Comparison of ENCODE assay signal across 9 cellular contexts in the genomic region with DNA sequence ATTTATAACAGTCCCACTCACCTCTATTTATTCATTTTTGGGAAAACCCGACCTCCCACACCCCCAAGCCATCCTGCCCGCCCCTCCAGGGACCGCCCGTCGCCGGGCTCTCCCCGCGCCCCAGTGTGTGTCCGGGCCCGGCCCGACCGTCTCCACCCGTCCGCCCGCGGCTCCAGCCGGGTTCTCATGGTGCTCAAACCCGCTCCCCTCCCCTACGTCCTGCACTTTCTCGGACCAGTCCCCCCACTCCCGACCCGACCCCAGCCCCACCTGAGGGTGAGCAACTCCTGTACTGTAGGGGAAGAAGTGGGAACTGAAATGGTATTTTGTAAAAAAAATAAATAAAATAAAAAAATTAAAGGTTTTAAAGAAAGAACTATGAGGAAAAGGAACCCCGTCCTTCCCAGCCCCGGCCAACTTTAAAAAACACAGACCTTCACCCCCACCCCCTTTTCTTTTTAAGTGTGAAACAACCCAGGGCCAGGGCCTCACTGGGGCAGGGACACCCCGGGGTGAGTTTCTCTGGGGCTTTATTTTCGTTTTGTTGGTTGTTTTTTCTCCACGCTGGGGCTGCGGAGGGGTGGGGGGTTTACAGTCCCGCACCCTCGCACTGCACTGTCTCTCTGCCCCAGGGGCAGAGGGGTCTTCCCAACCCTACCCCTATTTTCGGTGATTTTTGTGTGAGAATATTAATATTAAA. TPM values are rescaled to one million over a fixed set of nuclear protein-coding genes. Genes with fewer than 3 reads are reported as not detected.
DNase-seq lines count a peak whose midpoint lies in the region; ATAC-seq, FAIRE-seq and TF ChIP-seq lines count a peak whose summit lies in the region.
"Had no signal": no experiment of that assay in that cellular context is flagged by ENCODE, and none has a peak within 500 bp of the region (broad histone marks: within the 10 kb centered on the region; RNA-seq: fewer than 3 reads in every experiment).

No MANE protein-coding gene starts in this region.

- H3K4me1 Mint-ChIP-seq in astrocyte (ENCODE audit: low read depth, unreplicated experiment) (peaks cover 18% of the 10 kb centered on the region), mesothelial cell of epicardium (peaks cover 15% of the 10 kb centered on the region)

- no peak overlapping the region for H3K27ac ChIP-seq in astrocyte (ENCODE audit: low read depth, low read length)

- H3K36me3 Mint-ChIP-seq in astrocyte (ENCODE audit: low read depth, unreplicated experiment): peaks cover 24% of the 10 kb centered on the region
- peaks cover 15% of the 10 kb centered on the region for H3K36me3 Mint-ChIP-seq in mesothelial cell of epicardium

- H3K4me3 Mint-ChIP-seq in astrocyte (ENCODE audit: unreplicated experiment) (peak overlapping the region; percentile 50), mesothelial cell of epicardium (peak overlapping the region; percentile 41)

- H3K36me3 ChIP-seq in H7 (replicated peaks; ENCODE audit: control insufficient read depth, insufficient read depth, low read length) (no peaks in the 10 kb centered on the region), astrocyte (ENCODE audit: insufficient read depth, low read length) (peaks cover 12% of the 10 kb centered on the region)

- no peaks in the 10 kb centered on the region for H3K27me3 Mint-ChIP-seq in astrocyte (ENCODE audit: low read depth, unreplicated experiment)
- H3K27me3 Mint-ChIP-seq in mesothelial cell of epicardium (ENCODE audit: low read depth): no peaks in the 10 kb centered on the region
- H3K27me3 Mint-ChIP-seq: stimulated activated naive B cell treated with anti-CD40 and anti-IgM and Interleukin-4, amounts not matched to agents 10 μg/mL and 1 μg/mL and 100 μg/mL, for 72 hours had no signal

- peaks cover 56% of the 10 kb centered on the region for H3K27me3 ChIP-seq in H7 (ENCODE audit: control insufficient read depth, insufficient read depth, low read length)
- H3K27me3 ChIP-seq in astrocyte (ENCODE audit: insufficient read depth, low read length): no peaks in the 10 kb centered on the region

- no peak for ATAC-seq in HG02884 (IDR thresholded peaks at IDR 0.05; ENCODE audit: unreplicated experiment)
- ATAC-seq: activated naive CD4-positive, alpha-beta T cell treated with anti-CD3 and anti-CD28 coated beads, Interleukin-2, amount 50 U/mL, for 72 hours; stimulated activated naive B cell treated with anti-CD40 and anti-IgM and Interleukin-4, amounts not matched to agents 10 μg/mL and 1 μg/mL and 100 μg/mL, for 72 hours had no signal

- no peak overlapping the region for H3K9ac ChIP-seq in astrocyte (ENCODE audit: low read length)

- no peak for FAIRE-seq in astrocyte (lab: Jason Lieb, UNC)

- no peaks in the 10 kb centered on the region for H3K9me3 ChIP-seq in astrocyte (ENCODE audit: insufficient read depth, low read depth, low read length)

- H3K9me3 Mint-ChIP-seq in astrocyte (ENCODE audit: unreplicated experiment): no peaks in the 10 kb centered on the region
- no peaks in the 10 kb centered on the region for H3K9me3 Mint-ChIP-seq in mesothelial cell of epicardium
- H3K9me3 Mint-ChIP-seq: activated naive CD4-positive, alpha-beta T cell treated with anti-CD3 and anti-CD28 coated beads, Interleukin-2, amount 50 U/mL, for 72 hours; stimulated activated naive B cell treated with anti-CD40 and anti-IgM and Interleukin-4, amounts not matched to agents 10 μg/mL and 1 μg/mL and 100 μg/mL, for 72 hours had no signal

- H2AFZ ChIP-seq in astrocyte (ENCODE audit: low read depth, low read length): no peak overlapping the region

- H3K27ac Mint-ChIP-seq in astrocyte (ENCODE audit: unreplicated experiment) (peak overlapping the region; percentile 64), mesothelial cell of epicardium (no peak overlapping the region)
- H3K27ac Mint-ChIP-seq: activated naive CD4-positive, alpha-beta T cell treated with anti-CD3 and anti-CD28 coated beads, Interleukin-2, amount 50 U/mL, for 72 hours had no signal

- H3K4me3 ChIP-seq in H7 (ENCODE audit: insufficient read depth, low read depth, low read length) (peak overlapping the region; percentile 82), astrocyte (ENCODE audit: insufficient read depth, low read depth, low read length) (no peak overlapping the region)

- H4K20me1 ChIP-seq in astrocyte (ENCODE audit: insufficient read depth, low read length): peaks cover 43% of the 10 kb centered on the region

- H3K4me2 ChIP-seq in astrocyte (ENCODE audit: low read length): no peak overlapping the region

- TF ChIP-seq CTCF in astrocyte (IDR thresholded peaks at IDR 0.05; ENCODE audit: insufficient read depth, low read depth, low read length) (no peak), mesothelial cell of epicardium (IDR thresholded peaks at IDR 0.05; ENCODE audit: unreplicated experiment) (no peak)

- DNase-seq in H7 (peak; percentile 76), astrocyte (ENCODE audit: low read depth) (no peak), mesothelial cell of epicardium (ENCODE audit: low spot score in 2 of 2, unreplicated experiment in 2 of 2) (no peak), NOMO-1 (lab: John Stamatoyannopoulos, UW; ENCODE audit: unreplicated experiment in 2 of 2) (no peak), germinal center (ENCODE audit: low spot score) (no peak)
- DNase-seq: kidney glomerular epithelial cell; stimulated activated naive B cell treated with anti-CD40 and anti-IgM and Interleukin-4, amounts not matched to agents 10 μg/mL and 1 μg/mL and 100 μg/mL, for 72 hours had no signal

- H3K79me2 ChIP-seq in astrocyte (ENCODE audit: insufficient read depth, low read length): peaks cover 19% of the 10 kb centered on the region

- H3K4me1 ChIP-seq in astrocyte (ENCODE audit: insufficient read depth, low read length): peaks cover 35% of the 10 kb centered on the region

RNA-seq across cellular contexts. Expression of a gene that starts 0.6 kb away (rescaled TPM):
- total RNA-seq in H7 (2014; rRNA removed; shearing (Covaris generic)): 7.2 and 27.0 TPM in 2 replicates
- total RNA-seq in astrocyte: 25.3 and 33.7 TPM in 2 replicates
- 12.3 to 15.4 TPM (median 15.2 TPM) in 3 replicates for total RNA-seq in mesothelial cell of epicardium

RNA-seq across cellular contexts. Expression of a gene that starts 3.1 kb away (rescaled TPM):
- 59.0 and 81.9 TPM in 2 replicates for total RNA-seq in H7 (2014; rRNA removed; shearing (Covaris generic))
- total RNA-seq in astrocyte: 56.2 and 60.2 TPM in 2 replicates
- total RNA-seq in mesothelial cell of epicardium: 63.9 to 67.2 TPM (median 66.4 TPM) in 3 replicates

RNA-seq across cellular contexts. Expression of a gene that starts 3.6 kb away (rescaled TPM):
- 10.2 and 10.3 TPM in 2 replicates for total RNA-seq in H7 (2014; rRNA removed; shearing (Covaris generic))
- 19.5 and 21.1 TPM in 2 replicates for total RNA-seq in astrocyte
- total RNA-seq in mesothelial cell of epicardium: 12.5 to 13.0 TPM (median 13.0 TPM) in 3 replicates

RNA-seq across cellular contexts. Expression of a gene that starts 20.2 kb away (rescaled TPM):
- 1.1 and 1.6 TPM in 2 replicates for total RNA-seq in H7 (2014; rRNA removed; shearing (Covaris generic))
- total RNA-seq in astrocyte (50.4 and 54.1 TPM in 2 replicates), mesothelial cell of epicardium (88.4 to 96.3 TPM (median 94.4 TPM) in 3 replicates)

RNA-seq across cellular contexts. Expression of a gene that starts 34.4 kb away (rescaled TPM):
- total RNA-seq in H7 (2014; rRNA removed; shearing (Covaris generic)): 30.1 TPM in 2 replicates
- 109 and 111 TPM in 2 replicates for total RNA-seq in astrocyte
- total RNA-seq in mesothelial cell of epicardium: 333 to 339 TPM (median 337 TPM) in 3 replicates
